In genomic region chr19:9935409-9936062, GRCh38 we compare ENCODE assay signal across 8 cellular contexts. TPM values are rescaled to one million over a fixed set of nuclear protein-coding genes. Genes with fewer than 3 reads are reported as not detected.
DNase-seq lines count a peak whose midpoint lies in the region; ATAC-seq and TF ChIP-seq lines count a peak whose summit lies in the region.

No MANE protein-coding gene starts in this region.

- no peak for TF ChIP-seq CTCF in AG04450 (IDR thresholded peaks at IDR 0.05; ENCODE audit: low read depth, low read length)
- no peak for TF ChIP-seq CTCF in GM23338 (conservative IDR thresholded peaks at IDR 0.05; ENCODE audit: low read depth in 2 of 2)
- no peak for TF ChIP-seq CTCF in neural crest cell (conservative IDR thresholded peaks at IDR 0.05)

- H3K4me1 Mint-ChIP-seq in GM23338 (peaks cover 30% of the 10 kb centered on the region), neural crest cell (peaks cover 32% of the 10 kb centered on the region)

- H3K27ac Mint-ChIP-seq in GM23338 (peak overlapping the region; percentile 77), neural crest cell (ENCODE audit: unreplicated experiment) (peak overlapping the region; percentile 75)

- H3K4me2 ChIP-seq in GM23338, result peak overlapping the region; percentile 90

- no peaks in the 10 kb centered on the region for H3K36me3 ChIP-seq in GM23338 (ENCODE audit: insufficient read depth)

- peaks cover 5% of the 10 kb centered on the region; the same call in 1 of the 2 replicates for H3K9me2 ChIP-seq in GM23338 (ENCODE audit: insufficient read depth)

- peaks cover 10% of the 10 kb centered on the region for H3K36me3 Mint-ChIP-seq in GM23338 (ENCODE audit: low read depth)
- no peaks in the 10 kb centered on the region for H3K36me3 Mint-ChIP-seq in neural crest cell (ENCODE audit: low read depth)

- no peak for DNase-seq in AG04450 (ENCODE audit: low read depth, low spot score)
- DNase-seq in GM23338 (ENCODE audit: low spot score), result peak; percentile 44
- DNase-seq in neural crest cell (ENCODE audit: low read depth, low spot score), result no peak
- no peak for DNase-seq in iPS-NIHi7 (ENCODE audit: extremely low spot score)
- no peak for DNase-seq in SKM-1 treated with dmso at 0.1 percent for 144 hours (lab: John Stamatoyannopoulos, UW; ENCODE audit: unreplicated experiment)

- H3K9me3 ChIP-seq in AG04450 (ENCODE audit: control insufficient read depth, insufficient read depth, low read length), result no peaks in the 10 kb centered on the region; the same call in 1 of the 2 replicates

- POLR2A ChIA-PET in AG04450 (lab: Yijun Ruan, JAX), result interaction anchor here (1.4 kb wide), 1 partner anchor 92 kb away, joined by 3 read pairs; no protein-coding TSS in a partner anchor

- H3K27me3 Mint-ChIP-seq in GM23338 (ENCODE audit: insufficient read depth, low read depth, poor library complexity) (peaks cover 23% of the 10 kb centered on the region), neural crest cell (ENCODE audit: low read depth) (peaks cover 55% of the 10 kb centered on the region)

- H3K27ac ChIP-seq in AG04450 (ENCODE audit: low read depth, low read length) (no peak overlapping the region), GM23338 (ENCODE audit: low read depth) (peak overlapping the region; percentile 45; the same call in 1 of the 2 replicates), cingulate gyrus (ENCODE audit: low read depth, low read length) (peak overlapping the region; percentile 69)

- peak; percentile 1; the same call in 1 of the 3 replicates for ATAC-seq in GM23338
- ATAC-seq in HG02840 (IDR thresholded peaks at IDR 0.05; ENCODE audit: low FRiP score, unreplicated experiment), result no peak
- ATAC-seq in HG02884 (IDR thresholded peaks at IDR 0.05; ENCODE audit: unreplicated experiment), result no peak

- H3K4me3 ChIP-seq in AG04450 (ENCODE audit: low read depth, low read length), result peak overlapping the region; percentile 48
- H3K4me3 ChIP-seq in GM23338, result peak overlapping the region; percentile 93

- CTCF ChIA-PET in AG04450 (lab: Charles Lee), result interaction anchor here (0.9 to 1.6 kb wide), 2 partner anchors 65 kb away, joined by 6 to 8 read pairs; no protein-coding TSS in a partner anchor

- no peaks in the 10 kb centered on the region; the same call in 2 of the 3 replicates for H3K9me3 Mint-ChIP-seq in GM23338
- peaks cover 3% of the 10 kb centered on the region for H3K9me3 Mint-ChIP-seq in neural crest cell

- H3K4me3 Mint-ChIP-seq in GM23338 (peak overlapping the region; percentile 92), neural crest cell (peak overlapping the region; percentile 88)

- H4K20me1 ChIP-seq in GM23338 (replicated peaks; ENCODE audit: insufficient read depth), result peaks cover 30% of the 10 kb centered on the region

- H2AFZ ChIP-seq in GM23338, result no peak overlapping the region

- peaks cover 9% of the 10 kb centered on the region; the same call in 1 of the 2 replicates for H3F3A ChIP-seq in GM23338 (replicated peaks; ENCODE audit: low read depth)

- H3K4me1 ChIP-seq in GM23338 (ENCODE audit: insufficient read depth), result peaks cover 13% of the 10 kb centered on the region

- H3K27me3 ChIP-seq in AG04450 (ENCODE audit: control insufficient read depth, insufficient read depth, low read length) (peaks cover 22% of the 10 kb centered on the region), GM23338 (ENCODE audit: insufficient read depth) (no peaks in the 10 kb centered on the region)

- H3K79me2 ChIP-seq in GM23338 (replicated peaks; ENCODE audit: insufficient read depth), result peaks cover 41% of the 10 kb centered on the region

TF ChIP-seq in GM23338, 12 proteins besides CTCF, POLR2A, EP300 and RAD21:
- peak; percentile 9 for TF ChIP-seq POLR2AphosphoS5 (IDR thresholded peaks at IDR 0.05; ENCODE audit: low read depth)
- TF ChIP-seq, protein P1, sequence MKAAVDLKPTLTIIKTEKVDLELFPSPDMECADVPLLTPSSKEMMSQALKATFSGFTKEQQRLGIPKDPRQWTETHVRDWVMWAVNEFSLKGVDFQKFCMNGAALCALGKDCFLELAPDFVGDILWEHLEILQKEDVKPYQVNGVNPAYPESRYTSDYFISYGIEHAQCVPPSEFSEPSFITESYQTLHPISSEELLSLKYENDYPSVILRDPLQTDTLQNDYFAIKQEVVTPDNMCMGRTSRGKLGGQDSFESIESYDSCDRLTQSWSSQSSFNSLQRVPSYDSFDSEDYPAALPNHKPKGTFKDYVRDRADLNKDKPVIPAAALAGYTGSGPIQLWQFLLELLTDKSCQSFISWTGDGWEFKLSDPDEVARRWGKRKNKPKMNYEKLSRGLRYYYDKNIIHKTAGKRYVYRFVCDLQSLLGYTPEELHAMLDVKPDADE (IDR thresholded peaks at IDR 0.05), result no peak

RNA-seq across cellular contexts. Expression of gene OLFM2, which starts 0.8 kb away (rescaled TPM):
- 4.8 and 6.8 TPM in 2 replicates for polyA plus RNA-seq in AG04450 (2011; rRNA removed)
- polyA minus RNA-seq in AG04450 (2011; rRNA and poly(A)+ RNA removed), result 3.8 and 5.3 TPM in 2 replicates
- total RNA-seq in GM23338 (2014; rRNA removed; shearing (Covaris generic)), result 117 and 125 TPM in 2 replicates
- 58.1 and 62.1 TPM in 2 replicates for polyA plus RNA-seq in GM23338 (2016; fragmentation: Nextera tagmentation; extraction: Ambion mirVana)
- 6.8 and 7.3 TPM in 2 replicates for total RNA-seq in neural crest cell

Comparison
In these comparisons a context has a peak if more than half of its experiments do, and no peak if none do; other contexts are left out.
1. RNA of gene OLFM2, which starts 0.8 kb away (total RNA-seq): 117 to 125 TPM in GM23338; 6.8 to 7.3 TPM in neural crest cell; every median in the first group is over 10 times any median in the second.